In the genomic region with DNA sequence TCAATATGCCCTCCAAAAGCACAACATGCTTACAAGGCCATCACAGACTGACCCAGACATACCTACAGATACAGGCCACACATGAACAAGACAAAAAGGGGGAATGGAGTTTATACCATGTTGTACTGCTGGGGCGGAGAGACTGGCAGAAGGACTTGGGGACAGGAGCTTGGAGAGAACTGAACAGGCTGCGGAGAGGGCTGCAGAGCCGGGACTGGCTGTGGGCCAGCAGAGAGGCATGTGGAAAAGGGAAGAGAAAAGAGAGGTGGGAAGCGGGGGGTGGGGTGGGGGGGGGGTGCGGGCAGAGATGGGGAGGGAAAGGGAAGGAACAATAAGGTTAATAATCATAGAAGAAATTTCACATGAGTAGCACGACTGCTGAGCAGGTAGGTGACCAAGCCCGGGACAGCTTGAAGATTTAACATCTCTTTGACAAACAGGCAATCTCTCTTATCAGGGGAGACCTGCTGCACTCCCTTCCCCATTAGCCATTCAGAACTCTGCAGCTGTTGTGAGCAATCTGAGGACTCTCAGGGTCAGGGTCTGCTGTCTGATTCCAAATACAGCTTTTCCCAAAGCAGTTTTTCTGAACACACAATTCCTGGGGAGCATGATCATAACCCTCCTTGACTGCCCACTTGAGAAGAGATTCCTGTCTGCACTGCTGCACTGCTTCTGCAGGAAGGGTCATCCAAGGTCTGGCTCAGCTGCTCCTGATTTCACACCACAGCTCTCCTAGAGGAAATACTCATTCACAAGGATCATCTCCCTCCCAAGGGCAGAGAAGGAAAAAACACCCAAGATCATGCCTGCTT, we compare ENCODE assay signal across 15 cellular contexts. TPM values are rescaled to one million over a fixed set of nuclear protein-coding genes. Genes with fewer than 3 reads are reported as not detected.
A peak's percentile ranks its signal among the peaks of the same experiment; 100 is the strongest.
DNase-seq lines count a peak whose midpoint lies in the region; ATAC-seq and TF ChIP-seq lines count a peak whose summit lies in the region.
"Had no signal": no experiment of that assay in that cellular context is flagged by ENCODE, and none has a peak within 500 bp of the region (broad histone marks: within the 10 kb centered on the region; RNA-seq: fewer than 3 reads in every experiment).

No MANE protein-coding gene starts in this region.

- no peak overlapping the region for H3K4me3 Mint-ChIP-seq in T-helper 17 cell
- H3K4me3 Mint-ChIP-seq: stimulated activated naive CD8-positive, alpha-beta T cell treated with anti-CD3 and anti-CD28 coated beads, Interleukin-15, amount 100 ng/mL, for 72 hours had no signal

- H3K27me3 Mint-ChIP-seq in T-helper 17 cell, result no peaks in the 10 kb centered on the region
- H3K27me3 Mint-ChIP-seq: stimulated activated naive CD8-positive, alpha-beta T cell treated with anti-CD3 and anti-CD28 coated beads, Interleukin-15, amount 100 ng/mL, for 72 hours had no signal

- H3F3A ChIP-seq in GM23248 (ENCODE audit: insufficient read depth), result peaks cover 14% of the 10 kb centered on the region; the same call in 1 of the 2 replicates

- H3K4me1 ChIP-seq in GM23248 (ENCODE audit: insufficient read depth), result peaks cover 11% of the 10 kb centered on the region
- H3K4me1 ChIP-seq in cardiac muscle cell (ENCODE audit: low read depth), result peaks cover 16% of the 10 kb centered on the region
- no peaks in the 10 kb centered on the region for H3K4me1 ChIP-seq in effector memory CD4-positive, alpha-beta T cell (ENCODE audit: control insufficient read depth, insufficient read depth, low read length, poor library complexity, severe bottlenecking)
- peaks cover 0 to 8% (median 0%) of the 10 kb centered on the region in 4 donors for H3K4me1 ChIP-seq in esophagus muscularis mucosa
- H3K4me1 ChIP-seq: Caco-2, pancreas, SJSA1 had no signal

- no peaks in the 10 kb centered on the region for H3K9me3 ChIP-seq in GM23248 (ENCODE audit: low read depth)
- H3K9me3 ChIP-seq in T-helper 17 cell (ENCODE audit: control insufficient read depth, low read length, poor library complexity, severe bottlenecking), result no peaks in the 10 kb centered on the region
- H3K9me3 ChIP-seq in cardiac muscle cell (ENCODE audit: low read depth), result no peaks in the 10 kb centered on the region
- H3K9me3 ChIP-seq in effector memory CD4-positive, alpha-beta T cell (ENCODE audit: control insufficient read depth, low read length), result no peaks in the 10 kb centered on the region
- H3K9me3 ChIP-seq in esophagus muscularis mucosa, result no peaks in the 10 kb centered on the region
- H3K9me3 ChIP-seq: Caco-2, MG63, pancreas, SJSA1 had no signal

- H3K36me3 Mint-ChIP-seq in T-helper 17 cell (ENCODE audit: low read depth), result peaks cover 12% of the 10 kb centered on the region

- H3K27me3 ChIP-seq in GM23248 (replicated peaks; ENCODE audit: insufficient read depth) (no peaks in the 10 kb centered on the region), cardiac muscle cell (no peaks in the 10 kb centered on the region), esophagus muscularis mucosa (no peaks in the 10 kb centered on the region)
- no peaks in the 10 kb centered on the region for H3K27me3 ChIP-seq in effector memory CD4-positive, alpha-beta T cell (replicated peaks; ENCODE audit: control insufficient read depth, insufficient read depth, low read length, poor library complexity, severe bottlenecking)
- H3K27me3 ChIP-seq: MG63, pancreas, SJSA1 had no signal

- no peak for TF ChIP-seq POLR2A in esophagus muscularis mucosa (IDR thresholded peaks at IDR 0.05; ENCODE audit: low read depth)

- TF ChIP-seq CTCF in cardiac muscle cell (IDR thresholded peaks at IDR 0.05; ENCODE audit: low read depth, low read length) (no peak), esophagus muscularis mucosa (IDR thresholded peaks at IDR 0.05) (no peak)

- H3K36me3 ChIP-seq in GM23248 (ENCODE audit: low read depth) (peaks cover 25% of the 10 kb centered on the region), cardiac muscle cell (peaks cover 19% of the 10 kb centered on the region), esophagus muscularis mucosa (peaks cover 31 to 96% (median 49%) of the 10 kb centered on the region in 4 donors)
- H3K36me3 ChIP-seq in effector memory CD4-positive, alpha-beta T cell (ENCODE audit: control insufficient read depth, insufficient read depth, low read length), result peaks cover 51% of the 10 kb centered on the region

- peaks cover 4% of the 10 kb centered on the region for H3K4me1 Mint-ChIP-seq in T-helper 17 cell

- ATAC-seq in T-helper 17 cell, result no peak
- ATAC-seq in activated CD4-positive, CD25-positive, alpha-beta regulatory T cell treated with anti-CD3 and anti-CD28 coated beads, Interleukin-2, amount 50 U/mL, for 24 hours, result no peak
- ATAC-seq: pancreas; stimulated activated naive CD8-positive, alpha-beta T cell treated with anti-CD3 and anti-CD28 coated beads, Interleukin-15, amount 100 ng/mL, for 72 hours had no signal

- peak overlapping the region; percentile 11 for H3K27ac Mint-ChIP-seq in T-helper 17 cell

- no peaks in the 10 kb centered on the region for H4K20me1 ChIP-seq in GM23248 (ENCODE audit: insufficient read depth)

- TF ChIP-seq EP300 in esophagus muscularis mucosa (IDR thresholded peaks at IDR 0.05), result no peak

- no peaks in the 10 kb centered on the region for H3K79me2 ChIP-seq in GM23248 (ENCODE audit: insufficient read depth)

- H3K4me2 ChIP-seq in GM23248 (ENCODE audit: unreplicated experiment), result peak overlapping the region; percentile 34

- H3K27ac ChIP-seq in GM23248 (peak overlapping the region; percentile 46; the same call in 1 of the 2 replicates), cardiac muscle cell (peak overlapping the region; percentile 67), esophagus muscularis mucosa (replicated peaks in 1 of 4) (no peak overlapping the region)
- no peak overlapping the region for H3K27ac ChIP-seq in effector memory CD4-positive, alpha-beta T cell (ENCODE audit: insufficient read depth, low read length, poor library complexity, severe bottlenecking)
- H3K27ac ChIP-seq: pancreas, SJSA1 had no signal

- no peak overlapping the region for H3K4me3 ChIP-seq in GM23248
- no peak overlapping the region for H3K4me3 ChIP-seq in cardiac muscle cell
- H3K4me3 ChIP-seq in effector memory CD4-positive, alpha-beta T cell (ENCODE audit: insufficient read depth, low read depth, low read length, poor library complexity, severe bottlenecking), result no peak overlapping the region
- no peak overlapping the region for H3K4me3 ChIP-seq in esophagus muscularis mucosa
- H3K4me3 ChIP-seq: MG63, pancreas, SJSA1 had no signal

- H3K9ac ChIP-seq in GM23248, result peak overlapping the region; percentile 25; the same call in 1 of the 2 replicates

- peak; percentile 60 for DNase-seq in GM23248
- no peak for DNase-seq in T-helper 17 cell
- peak; percentile 51 to 71 for DNase-seq in cardiac muscle cell (ENCODE audit: low read depth in 1 of 2, low spot score in 1 of 2)
- DNase-seq in renal cortical epithelial cell (ENCODE audit: low read depth), result peak; percentile 51
- DNase-seq in effector memory CD4-positive, alpha-beta T cell, result no peak
- DNase-seq in esophagus muscularis mucosa (ENCODE audit: extremely low spot score), result no peak
- DNase-seq: activated gamma-delta T cell treated with Interleukin-2 at 50 U/mL for 16 hours; Caco-2; MG63; NCI-H774; pancreas; stimulated activated CD4-positive, alpha-beta T cell treated with anti-CD3 and anti-CD28 coated beads, Interleukin-4, amount 100 ng/mL, for 24 hours; stimulated activated naive CD8-positive, alpha-beta T cell treated with anti-CD3 and anti-CD28 coated beads, Interleukin-15, amount 100 ng/mL, for 72 hours had no signal

- H3K9me2 ChIP-seq in GM23248 (ENCODE audit: insufficient read depth), result no peaks in the 10 kb centered on the region

- H2AFZ ChIP-seq in GM23248, result no peak overlapping the region

- in situ Hi-C loops in GM23248 (cut with MboI), result no loop called here

- 85 to 86% methylated on average over 5 to 7 of the region's 7 CpGs for WGBS in GM23248 (ENCODE audit: low coverage in 1 of 2, low lambda C conversion rate in 2 of 2, missing lambda C conversion rate in 2 of 2), 2 experiments
- 71% methylated on average over 7 of the region's 7 CpGs for WGBS in esophagus muscularis mucosa

- intact Hi-C loops in esophagus muscularis mucosa (cut with DNase I), result no loop called here

RNA-seq across cellular contexts. Expression of a gene that starts 21.6 kb away (rescaled TPM):
- total RNA-seq in GM23248 (2014; rRNA removed; shearing (Covaris generic)), result 0.32 and 1.3 TPM in 2 replicates
- 0.35 and 0.52 TPM in 2 replicates for polyA plus RNA-seq in GM23248 (2016; fragmentation: Nextera tagmentation; extraction: Ambion mirVana)
- 1 to 10 TPM; 1.6 to 1.9 TPM for total RNA-seq in T-helper 17 cell
- total RNA-seq in cardiac muscle cell, result 15.3 and 28.4 TPM in 2 replicates
- polyA plus RNA-seq in cardiac muscle cell, result 5.4 and 6.6 TPM in 2 replicates
- total RNA-seq in renal cortical epithelial cell, result 1.2 TPM in 1 of 2 replicates, not detected in the other
- total RNA-seq in esophagus muscularis mucosa, result 1 to 10 TPM in 2 of 4 donors, under 1 TPM in 2; 0.42 to 1.7 (median 1.2) TPM

RNA-seq across cellular contexts. Expression of a gene that starts 43.0 kb away (rescaled TPM):
- 272 and 341 TPM in 2 replicates for total RNA-seq in GM23248 (2014; rRNA removed; shearing (Covaris generic))
- polyA plus RNA-seq in GM23248 (2016; fragmentation: Nextera tagmentation; extraction: Ambion mirVana) (184 and 185 TPM in 2 replicates), cardiac muscle cell (59.9 and 64.7 TPM in 2 replicates)
- total RNA-seq in T-helper 17 cell (10 to 100 TPM; 28.8 to 36.9 TPM), cardiac muscle cell (94.0 and 110 TPM in 2 replicates), renal cortical epithelial cell (146 and 208 TPM in 2 replicates), esophagus muscularis mucosa (10 to 100 TPM; 22.8 to 60.4 (median 34.6) TPM)

RNA-seq across cellular contexts. Expression of a gene that starts 56.0 kb away (rescaled TPM):
- 5.6 and 5.7 TPM in 2 replicates for total RNA-seq in GM23248 (2014; rRNA removed; shearing (Covaris generic))
- 5.4 and 6.7 TPM in 2 replicates for polyA plus RNA-seq in GM23248 (2016; fragmentation: Nextera tagmentation; extraction: Ambion mirVana)
- not detected for total RNA-seq in T-helper 17 cell
- total RNA-seq in cardiac muscle cell, result 0.80 and 1.1 TPM in 2 replicates
- 0.27 and 0.61 TPM in 2 replicates for polyA plus RNA-seq in cardiac muscle cell
- 0.40 TPM in 1 of 2 replicates, not detected in the other for total RNA-seq in renal cortical epithelial cell
- not detected for total RNA-seq in esophagus muscularis mucosa

Comparison
In these comparisons a context has a peak if more than half of its experiments do, and no peak if none do; other contexts are left out.
1. DNase-seq: peak in GM23248 (single experiment), cardiac muscle cell (2 of 2) and renal cortical epithelial cell (single experiment); none in T-helper 17 cell (0 of 3), effector memory CD4-positive, alpha-beta T cell (0 of 3) and esophagus muscularis mucosa (single experiment).
2. H3K27ac ChIP-seq: peak in GM23248 (single experiment) and cardiac muscle cell (single experiment); none in effector memory CD4-positive, alpha-beta T cell (single experiment) and esophagus muscularis mucosa (0 of 4).